In the genomic region with DNA sequence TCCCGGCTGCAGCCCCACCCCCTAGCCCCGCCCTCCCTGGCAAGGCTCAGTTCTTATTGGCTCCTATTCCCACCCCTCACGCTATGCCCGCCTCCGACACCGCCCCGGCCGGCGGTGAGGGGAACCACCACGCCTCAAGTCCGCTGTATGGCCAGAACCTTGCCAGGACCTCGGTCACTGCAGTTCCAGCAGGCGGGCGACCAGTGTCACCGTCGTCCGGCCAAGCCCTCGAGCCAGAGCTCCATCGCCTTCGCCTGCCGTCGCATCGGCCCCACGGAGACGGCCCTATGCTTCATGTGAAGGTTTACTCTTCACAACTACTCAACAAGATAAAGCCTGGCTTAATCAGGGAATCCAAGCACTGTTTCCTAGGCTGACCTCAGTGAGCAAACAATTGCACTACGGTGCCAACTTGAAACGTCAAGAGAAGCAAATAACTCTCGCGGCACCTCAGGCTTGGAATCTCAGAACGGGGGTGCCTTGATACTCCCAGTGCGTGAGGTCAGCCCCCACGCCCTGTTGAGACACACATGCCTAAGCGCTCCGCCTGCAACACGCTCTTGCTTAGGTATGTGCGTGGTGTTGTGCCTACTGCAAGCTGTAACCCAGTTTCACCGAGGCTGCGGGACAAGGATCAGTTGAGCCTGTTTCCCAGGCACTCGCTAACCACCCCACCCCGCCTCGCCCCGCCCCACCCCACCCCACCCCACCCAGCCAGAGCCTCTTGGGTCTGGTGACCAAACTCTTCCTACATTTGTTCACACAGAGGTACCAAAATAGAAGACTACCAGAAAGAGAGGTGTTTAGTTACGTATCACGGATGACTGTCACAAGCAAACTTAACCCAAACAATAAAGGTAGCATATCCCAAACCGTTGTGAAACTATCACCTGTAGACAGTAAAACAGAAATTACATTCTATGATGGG, we compare ENCODE assay signal across 8 cellular contexts. TPM values are rescaled to one million over a fixed set of nuclear protein-coding genes. Genes with fewer than 3 reads are reported as not detected.
DNase-seq lines count a peak whose midpoint lies in the region; ATAC-seq and TF ChIP-seq lines count a peak whose summit lies in the region.

No MANE protein-coding gene starts in this region.

- H3K4me1 ChIP-seq in left lung: peaks cover 0 to 12% of the 10 kb centered on the region in 2 donors

- POLR2A ChIA-PET in AG04449 (lab: Yijun Ruan, JAX): no interaction called here
- POLR2A ChIA-PET in activated CD4-positive, alpha-beta T cell treated with anti-CD3 and anti-CD28 coated beads, Interleukin-2, amount 10 ng/mL, durations not matched to agents 7 days and 5 days (lab: Charles Lee): no interaction called here

- H3K4me3 ChIP-seq in AG04449 (ENCODE audit: low read depth, low read length) (peak overlapping the region; percentile 79), left lung (peak overlapping the region; percentile 60 to 73)

- H3K27ac Mint-ChIP-seq in activated CD4-positive, alpha-beta T cell treated with anti-CD3 and anti-CD28 coated beads, Interleukin-2, amount 10 ng/mL, durations not matched to agents 7 days and 5 days: peak overlapping the region; percentile 85

- TF ChIP-seq CTCF in AG04449 (IDR thresholded peaks at IDR 0.05; ENCODE audit: insufficient read depth, low read length, missing control alignments): no peak
- TF ChIP-seq CTCF in left lung (IDR thresholded peaks at IDR 0.05): peak in 1 of 2 donors; percentile 39

- no peaks in the 10 kb centered on the region for H3K9me3 Mint-ChIP-seq in activated CD4-positive, alpha-beta T cell treated with anti-CD3 and anti-CD28 coated beads, Interleukin-2, amount 10 ng/mL, durations not matched to agents 7 days and 5 days

- ATAC-seq in GM18867 (IDR thresholded peaks at IDR 0.05; ENCODE audit: unreplicated experiment) (peak; percentile 98), HG03097 (IDR thresholded peaks at IDR 0.05; ENCODE audit: low FRiP score, unreplicated experiment) (peak; percentile 99), left lung (peak; percentile 98)

- DNase-seq in AG04449 (ENCODE audit: low read depth, low spot score) (peak; percentile 40), NCI-H460 (ENCODE audit: extremely low read depth, low read depth) (peak; percentile 85), dedifferentiated amniotic fluid mesenchymal stem cell (ENCODE audit: extremely low spot score) (peak; percentile 88), left lung (peak; percentile 93 to 96)
- DNase-seq in activated CD4-positive, alpha-beta T cell treated with anti-CD3 and anti-CD28 coated beads, Interleukin-2, amount 10 ng/mL, durations not matched to agents 7 days and 5 days: peak; percentile 87
- peak; percentile 81 for DNase-seq in stimulated activated CD4-positive, alpha-beta T cell treated with anti-CD3 and anti-CD28 coated beads, Interleukin-1b, Interleukin-23, amount 100 ng/mL, for 48 hours

- H3K27me3 Mint-ChIP-seq in activated CD4-positive, alpha-beta T cell treated with anti-CD3 and anti-CD28 coated beads, Interleukin-2, amount 10 ng/mL, durations not matched to agents 7 days and 5 days: peaks cover 31% of the 10 kb centered on the region

- peaks cover 0 to 20% of the 10 kb centered on the region in 2 donors for H3K27me3 ChIP-seq in left lung

- intact Hi-C loops in left lung (cut with DNase I): no loop called here

- H3K4me1 Mint-ChIP-seq in activated CD4-positive, alpha-beta T cell treated with anti-CD3 and anti-CD28 coated beads, Interleukin-2, amount 10 ng/mL, durations not matched to agents 7 days and 5 days: peaks cover 11% of the 10 kb centered on the region

- H3K27ac ChIP-seq in left lung: peak overlapping the region; percentile 80 to 81

- CTCF ChIA-PET in AG04449 (lab: Yijun Ruan, JAX): interaction anchor here (0.6 to 7.2 kb wide), 11 partner anchors 10 to 693 kb away, joined by 3 to 63 read pairs (median 5); a partner anchor contains a TSS
- CTCF ChIA-PET in activated CD4-positive, alpha-beta T cell treated with anti-CD3 and anti-CD28 coated beads, Interleukin-2, amount 10 ng/mL, durations not matched to agents 7 days and 5 days (lab: Charles Lee): interaction anchor here (1.3 to 1.6 kb wide), 3 partner anchors 40 to 323 kb away, joined by 4 to 5 read pairs (median 4); no protein-coding TSS in a partner anchor

- no peaks in the 10 kb centered on the region for H3K36me3 Mint-ChIP-seq in activated CD4-positive, alpha-beta T cell treated with anti-CD3 and anti-CD28 coated beads, Interleukin-2, amount 10 ng/mL, durations not matched to agents 7 days and 5 days (ENCODE audit: low read depth)

- H3K4me3 Mint-ChIP-seq in activated CD4-positive, alpha-beta T cell treated with anti-CD3 and anti-CD28 coated beads, Interleukin-2, amount 10 ng/mL, durations not matched to agents 7 days and 5 days: peak overlapping the region; percentile 94

- H3K9me3 ChIP-seq in left lung: no peaks in the 10 kb centered on the region

- H3K36me3 ChIP-seq in left lung: no peaks in the 10 kb centered on the region

RNA-seq across cellular contexts. Expression of a gene that starts 0.5 kb away (rescaled TPM):
- 1.9 and 3.1 TPM in 2 replicates for total RNA-seq in NCI-H460 (2014; rRNA removed; shearing (Covaris generic))
- polyA plus RNA-seq in NCI-H460 (2014; cell fraction: nucleus; rRNA removed): 0.68 and 1.2 TPM in 2 replicates
- total RNA-seq in activated CD4-positive, alpha-beta T cell treated with anti-CD3 and anti-CD28 coated beads, Interleukin-2, amount 10 ng/mL, durations not matched to agents 7 days and 5 days: under 1 TPM; 0.12 to 0.15 TPM
- 1 to 10 TPM; 3.2 to 4.7 TPM for total RNA-seq in left lung

RNA-seq across cellular contexts. Expression of a gene that starts 25.0 kb away (rescaled TPM):
- total RNA-seq in NCI-H460 (2014; rRNA removed; shearing (Covaris generic)): not detected in 2 replicates
- not detected in 2 replicates for polyA plus RNA-seq in NCI-H460 (2014; cell fraction: nucleus; rRNA removed)
- total RNA-seq in activated CD4-positive, alpha-beta T cell treated with anti-CD3 and anti-CD28 coated beads, Interleukin-2, amount 10 ng/mL, durations not matched to agents 7 days and 5 days: not detected
- under 1 TPM in 1 of 2 donors, not detected in 1; 0.79 TPM for total RNA-seq in left lung

RNA-seq across cellular contexts. Expression of a gene that starts 46.2 kb away (rescaled TPM):
- 65.0 and 68.4 TPM in 2 replicates for total RNA-seq in NCI-H460 (2014; rRNA removed; shearing (Covaris generic))
- polyA plus RNA-seq in NCI-H460 (2014; cell fraction: nucleus; rRNA removed): 15.9 and 25.0 TPM in 2 replicates
- 10 to 100 TPM; 45.4 to 52.4 TPM for total RNA-seq in activated CD4-positive, alpha-beta T cell treated with anti-CD3 and anti-CD28 coated beads, Interleukin-2, amount 10 ng/mL, durations not matched to agents 7 days and 5 days
- total RNA-seq in left lung: 10 to 100 TPM; 31.3 to 39.6 TPM

Comparison
In these comparisons a context has a peak if more than half of its experiments do, and no peak if none do; other contexts are left out.
1. Peak in every context shown above with its lines: DNase-seq, ATAC-seq, H3K4me3 ChIP-seq and H3K27ac ChIP-seq.
2. DNase-seq: peak in every context shown above with its lines; median percentile 94 in left lung; 88 in dedifferentiated amniotic fluid mesenchymal stem cell; 87 in activated CD4-positive, alpha-beta T cell treated with anti-CD3 and anti-CD28 coated beads, Interleukin-2, amount 10 ng/mL, durations not matched to agents 7 days and 5 days; 85 in NCI-H460; 81 in stimulated activated CD4-positive, alpha-beta T cell treated with anti-CD3 and anti-CD28 coated beads, Interleukin-1b, Interleukin-23, amount 100 ng/mL, for 48 hours; 40 in AG04449.